ENCODE assay signal across 8 cellular contexts in the genomic region with DNA sequence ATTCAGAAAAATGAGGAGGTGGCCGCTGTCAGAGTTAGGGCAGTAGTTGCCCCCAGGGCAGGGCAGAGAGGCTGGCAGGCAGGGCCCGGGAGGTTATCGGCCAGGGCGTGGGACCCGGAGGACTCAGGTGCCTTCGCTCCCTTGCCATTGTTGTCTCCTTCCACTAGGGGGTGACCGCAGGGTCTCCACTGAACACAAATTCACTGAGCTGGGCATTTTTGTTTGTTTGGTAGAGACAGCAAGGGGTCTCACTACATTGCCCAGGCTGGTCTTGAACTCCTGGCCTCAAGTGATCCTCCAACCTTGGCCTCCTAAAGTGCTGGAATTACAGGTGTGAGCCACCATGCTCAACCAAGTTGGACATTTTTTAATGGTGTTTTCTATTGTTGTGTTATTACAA. TPM values are rescaled to one million over a fixed set of nuclear protein-coding genes. Genes with fewer than 3 reads are reported as not detected.
DNase-seq lines count a peak whose midpoint lies in the region; ATAC-seq and TF ChIP-seq lines count a peak whose summit lies in the region.

No MANE protein-coding gene starts in this region.

- DNase-seq in activated naive CD4-positive, alpha-beta T cell treated with anti-CD3 and anti-CD28 coated beads, Interleukin-2, amount 10 ng/mL, durations not matched to agents 7 days and 5 days, result peak; percentile 39
- DNase-seq in activated naive CD4-positive, alpha-beta T cell treated with anti-CD3 and anti-CD28 coated beads, Interleukin-2, amount 50 U/mL, for 16 hours, result no peak
- DNase-seq in NCI-H82 treated with DMSO at 0.1 percent for 48 hours (lab: John Stamatoyannopoulos, UW; ENCODE audit: unreplicated experiment) (peak; percentile 4), epithelial cell of esophagus (ENCODE audit: low read depth) (peak; percentile 18), thoracic aorta (ENCODE audit: low spot score) (no peak), NCI-H128 (lab: John Stamatoyannopoulos, UW; ENCODE audit: unreplicated experiment) (no peak)

- no peak overlapping the region for H3K27ac ChIP-seq in thoracic aorta

- H3K4me3 ChIP-seq in epithelial cell of esophagus (ENCODE audit: low read length) (no peak overlapping the region), thoracic aorta (no peak overlapping the region)

- no peaks in the 10 kb centered on the region for H3K27me3 Mint-ChIP-seq in activated naive CD4-positive, alpha-beta T cell treated with anti-CD3 and anti-CD28 coated beads, Interleukin-2, amount 10 ng/mL, durations not matched to agents 7 days and 5 days

- CTCF ChIA-PET in activated naive CD4-positive, alpha-beta T cell treated with anti-CD3 and anti-CD28 coated beads, Interleukin-2, amount 10 ng/mL, durations not matched to agents 7 days and 5 days (lab: Charles Lee), result interaction anchor here (1.2 kb wide), 1 partner anchor 11 kb away, joined by 3 read pairs; no protein-coding TSS in a partner anchor

- peaks cover 46% of the 10 kb centered on the region for H3K36me3 Mint-ChIP-seq in activated naive CD4-positive, alpha-beta T cell treated with anti-CD3 and anti-CD28 coated beads, Interleukin-2, amount 10 ng/mL, durations not matched to agents 7 days and 5 days

- H3K4me3 Mint-ChIP-seq in activated naive CD4-positive, alpha-beta T cell treated with anti-CD3 and anti-CD28 coated beads, Interleukin-2, amount 10 ng/mL, durations not matched to agents 7 days and 5 days, result no peak overlapping the region

- TF ChIP-seq CTCF in epithelial cell of esophagus (IDR thresholded peaks at IDR 0.05; ENCODE audit: insufficient read depth, low read depth, low read length, missing control alignments) (peak; percentile 38), thoracic aorta (IDR thresholded peaks at IDR 0.05) (peak; percentile 30)

- peaks cover 42% of the 10 kb centered on the region for H3K36me3 ChIP-seq in thoracic aorta

- no peaks in the 10 kb centered on the region for H3K4me1 ChIP-seq in thoracic aorta (ENCODE audit: control insufficient read depth in 1 of 2, low read depth in 2 of 2)

- no peaks in the 10 kb centered on the region for H3K9me3 ChIP-seq in thoracic aorta

- ATAC-seq in thoracic aorta (ENCODE audit: insufficient number of reproducible peaks, low FRiP score, low read depth) (no peak), HG02623 (IDR thresholded peaks at IDR 0.05; ENCODE audit: unreplicated experiment) (no peak), GM21423 (IDR thresholded peaks at IDR 0.05; ENCODE audit: unreplicated experiment) (no peak)

- no peak overlapping the region for H3K27ac Mint-ChIP-seq in activated naive CD4-positive, alpha-beta T cell treated with anti-CD3 and anti-CD28 coated beads, Interleukin-2, amount 10 ng/mL, durations not matched to agents 7 days and 5 days

- no peaks in the 10 kb centered on the region for H3K9me3 Mint-ChIP-seq in activated naive CD4-positive, alpha-beta T cell treated with anti-CD3 and anti-CD28 coated beads, Interleukin-2, amount 10 ng/mL, durations not matched to agents 7 days and 5 days

- H3K27me3 ChIP-seq in thoracic aorta (replicated peaks; ENCODE audit: insufficient read depth), result no peaks in the 10 kb centered on the region

- H3K4me1 Mint-ChIP-seq in activated naive CD4-positive, alpha-beta T cell treated with anti-CD3 and anti-CD28 coated beads, Interleukin-2, amount 10 ng/mL, durations not matched to agents 7 days and 5 days, result no peaks in the 10 kb centered on the region

RNA-seq across cellular contexts. Expression of a gene that starts 25.1 kb away (rescaled TPM):
- total RNA-seq in thoracic aorta, result 10 to 100 TPM; 45.9 to 70.4 TPM

RNA-seq across cellular contexts. Expression of a gene that starts 32.6 kb away (rescaled TPM):
- 10 to 100 TPM; 11.6 to 26.3 TPM for total RNA-seq in thoracic aorta

Comparison
In these comparisons a context has a peak if more than half of its experiments do, and no peak if none do; other contexts are left out.
1. DNase-seq: peak in activated naive CD4-positive, alpha-beta T cell treated with anti-CD3 and anti-CD28 coated beads, Interleukin-2, amount 10 ng/mL, durations not matched to agents 7 days and 5 days (single experiment), NCI-H82 treated with DMSO at 0.1 percent for 48 hours (single experiment) and epithelial cell of esophagus (single experiment); none in activated naive CD4-positive, alpha-beta T cell treated with anti-CD3 and anti-CD28 coated beads, Interleukin-2, amount 50 U/mL, for 16 hours (single experiment), thoracic aorta (single experiment) and NCI-H128 (single experiment).